1 cellular context compared by ENCODE assay signal in the genomic region with DNA sequence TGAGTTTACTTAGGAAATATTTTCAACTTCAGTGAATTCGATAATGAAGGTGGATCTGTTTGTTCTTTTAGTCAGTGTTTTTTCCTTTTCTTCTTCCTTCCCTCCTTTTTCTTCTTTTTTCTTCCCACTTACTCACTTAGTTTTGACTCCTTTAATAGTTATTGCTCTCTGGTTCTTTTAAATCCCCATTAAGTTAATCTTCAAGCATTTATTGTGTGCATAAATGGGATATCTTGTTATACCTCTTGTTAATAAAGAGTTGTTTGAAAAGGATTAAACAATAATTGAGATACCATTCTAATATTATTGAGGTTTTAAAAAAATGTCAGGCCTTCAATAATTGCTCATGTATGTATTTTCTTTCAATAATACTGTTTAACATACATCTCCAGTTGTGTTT.
TF ChIP-seq lines count a peak whose summit lies in the region.

No MANE protein-coding gene starts in this region.

TF ChIP-seq in K562, 482 proteins besides CTCF, POLR2A, EP300 and RAD21 (continued from another document):
- TF ChIP-seq YY1 (IDR thresholded peaks at IDR 0.05; ENCODE audit: borderline replicate concordance in 1 of 3, control insufficient read depth in 1 of 3, extremely low read depth in 1 of 3, insufficient read depth in 3 of 3, insufficient read length in 1 of 3, insufficient replicate concordance in 2 of 3, low read depth in 1 of 3, low read length in 2 of 3): no peak
- TF ChIP-seq DIDO1 (tag; IDR thresholded peaks at IDR 0.05; ENCODE audit: low read depth): no peak
- TF ChIP-seq ZBTB5 (IDR thresholded peaks at IDR 0.05): 0 out of 2 replicates have a peak, but pooled peaks have one; percentile 7
- TF ChIP-seq IFI16 (CRISPR knock-in tag; IDR thresholded peaks at IDR 0.05): no peak
- TF ChIP-seq SMARCA5 (IDR thresholded peaks at IDR 0.05): peak; percentile 79; the same call in 1 of the 2 replicates
- TF ChIP-seq SIX5 (IDR thresholded peaks at IDR 0.05; ENCODE audit: borderline replicate concordance in 1 of 2, insufficient read depth in 1 of 2, low read depth in 1 of 2, low read length in 2 of 2): no peak
- no peak for TF ChIP-seq ZNF316 (IDR thresholded peaks at IDR 0.05)
- 0 out of 2 replicates have a peak, but pooled peaks have one; percentile 13 for TF ChIP-seq NBN (IDR thresholded peaks at IDR 0.05; ENCODE audit: low read depth)
- TF ChIP-seq ZNF384 (IDR thresholded peaks at IDR 0.05; ENCODE audit: low read depth, low read length): no peak
- no peak for TF ChIP-seq SPI1 (IDR thresholded peaks at IDR 0.05; ENCODE audit: borderline replicate concordance, low read depth, low read length)
- no peak for TF ChIP-seq ERF (CRISPR knock-in tag; IDR thresholded peaks at IDR 0.05)
- TF ChIP-seq ZNF778 (CRISPR knock-in tag; IDR thresholded peaks at IDR 0.05): no peak
- no peak for TF ChIP-seq HNRNPH1 (optimal IDR thresholded peaks at IDR 0.05; ENCODE audit: low read depth, low read length)
TF ChIP-seq in K562: peak in this region for 9.
